21 cellular contexts compared by ENCODE assay signal in the genomic region with DNA sequence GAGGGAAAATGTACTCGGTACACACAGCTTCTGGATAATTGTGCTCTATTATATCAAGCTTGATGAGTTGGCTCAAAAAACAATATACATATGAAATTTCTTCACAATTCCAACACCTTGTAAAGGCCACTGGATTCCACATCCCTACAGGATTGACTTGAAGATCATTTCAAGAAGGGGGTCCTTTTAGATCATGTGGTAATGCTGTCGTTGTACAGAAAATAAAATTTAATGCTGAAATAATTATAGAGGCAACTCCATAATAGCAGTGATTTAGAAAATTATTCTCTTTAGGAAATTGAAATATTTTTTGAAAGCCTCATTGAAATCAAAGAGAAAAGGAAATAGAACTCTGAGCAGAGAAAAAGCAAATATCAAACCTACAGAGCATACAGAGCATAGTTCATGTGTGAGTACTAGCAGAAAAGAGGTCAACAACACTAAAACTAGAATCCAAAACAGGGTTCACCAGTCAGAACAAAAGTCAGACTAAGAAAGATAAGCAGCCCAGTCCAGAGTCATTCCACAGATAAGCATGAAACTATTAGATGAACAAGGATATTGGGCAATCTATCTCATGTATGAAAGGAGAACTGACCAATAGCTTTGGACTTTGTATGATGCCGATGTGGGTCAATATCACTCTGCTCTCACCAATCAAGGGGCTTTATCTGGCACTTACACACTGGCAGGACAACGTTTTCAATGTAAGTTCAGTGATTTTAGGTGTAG.
DNase-seq lines count a peak whose midpoint lies in the region; ATAC-seq, FAIRE-seq and TF ChIP-seq lines count a peak whose summit lies in the region.
"Had no signal": no experiment of that assay in that cellular context is flagged by ENCODE, and none has a peak within 500 bp of the region (broad histone marks: within the 10 kb centered on the region; RNA-seq: fewer than 3 reads in every experiment).

No MANE protein-coding gene starts in this region.

- H3K79me2 ChIP-seq in mammary epithelial cell (ENCODE audit: insufficient read depth, low read length) (no peaks in the 10 kb centered on the region), H1 (ENCODE audit: control insufficient read depth in 1 of 2, insufficient read depth in 2 of 2, low read length in 2 of 2) (no peaks in the 10 kb centered on the region), HepG2 (ENCODE audit: insufficient read depth, low read length) (no peaks in the 10 kb centered on the region)

- no peaks in the 10 kb centered on the region for H3K9me3 ChIP-seq in mammary epithelial cell (replicated peaks; ENCODE audit: insufficient read depth, low read length)
- H3K9me3 ChIP-seq in H1 (ENCODE audit: insufficient read depth in 2 of 2, low read depth in 1 of 2, low read length in 1 of 2), result no peaks in the 10 kb centered on the region
- no peaks in the 10 kb centered on the region for H3K9me3 ChIP-seq in HepG2 (ENCODE audit: low read length)
- H3K9me3 ChIP-seq: HAP-1 had no signal

- DNase-seq in mammary epithelial cell (no peak), MCF 10A (ENCODE audit: unreplicated experiment) (no peak), H1 (ENCODE audit: low read depth in 1 of 2, low spot score in 2 of 2) (no peak), HepG2 (ENCODE audit: low spot score) (peak; percentile 97), NCI-H2171 treated with DMSO at 0.1 percent for 48 hours (lab: John Stamatoyannopoulos, UW) (no peak)
- DNase-seq in activated T-cell treated with anti-CD3 and anti-CD28 coated beads, Interleukin-2, amount 50 U/mL, for 24 hours, result no peak
- DNase-seq: DMS 273 treated with DMSO at 0.1 percent for 48 hours, DND-41, NCI-H1105, NCI-H2081, NCI-H345, NCI-H524 treated with DMSO at 0.1 percent for 48 hours, Right ventricle myocardium superior had no signal

- no peak for TF ChIP-seq POLR2A in H1 (IDR thresholded peaks at IDR 0.05; ENCODE audit: control extremely low read depth in 1 of 2, low read depth in 2 of 2, low read length in 2 of 2)
- no peak; a peak in 1 of 4 replicates for TF ChIP-seq POLR2A in HepG2 (IDR thresholded peaks at IDR 0.05; ENCODE audit: insufficient read depth in 1 of 2, low read depth in 2 of 2, low read length in 2 of 2)

- H3K27ac ChIP-seq in mammary epithelial cell (ENCODE audit: insufficient read depth, low read depth, low read length) (peak overlapping the region; percentile 34), H1 (ENCODE audit: low read depth, low read length) (no peak overlapping the region), HepG2 (ENCODE audit: extremely low read length, insufficient read depth, low read length) (peak overlapping the region; percentile 96)
- H3K27ac ChIP-seq: 22Rv1, SK-N-MC had no signal

- H3K4me1 ChIP-seq in mammary epithelial cell (ENCODE audit: insufficient read depth, low read length), result peaks cover 13% of the 10 kb centered on the region
- no peaks in the 10 kb centered on the region for H3K4me1 ChIP-seq in H1 (replicated peaks in 1 of 4; ENCODE audit: control insufficient read depth in 3 of 4, insufficient read depth in 4 of 4, low read length in 3 of 4)
- peaks cover 70% of the 10 kb centered on the region for H3K4me1 ChIP-seq in HepG2 (ENCODE audit: insufficient read depth, low read length)
- H3K4me1 ChIP-seq: HAP-1 had no signal

- TF ChIP-seq EP300 in H1 (IDR thresholded peaks at IDR 0.05; ENCODE audit: borderline replicate concordance in 1 of 2, low read depth in 2 of 2, low read length in 2 of 2) (no peak), HepG2 (IDR thresholded peaks at IDR 0.05; ENCODE audit: low read depth in 2 of 2, low read length in 2 of 2) (peak in 1 of 2 experiments; percentile 96; a peak in 3 of 4 replicates), HepG2 (CRISPR knock-in tag; IDR thresholded peaks at IDR 0.05; ENCODE audit: borderline replicate concordance) (peak; percentile 74; the same call in 1 of the 2 replicates)

- POLR2A ChIA-PET in MCF 10A (lab: Yijun Ruan, JAX), result interaction anchor here (0.7 to 3.7 kb wide), 2 partner anchors 10 to 13 kb away, joined by 3 to 14 read pairs; no protein-coding TSS in a partner anchor
- POLR2A ChIA-PET in H1 (lab: Charles Lee; ENCODE audit: partially characterized antibody), result no interaction called here
- POLR2A ChIA-PET in HepG2 (lab: Yijun Ruan, JAX), result interaction anchor here (2.0 to 2.8 kb wide), 3 partner anchors 13 to 80 kb away, joined by 11 to 20 read pairs (median 11); a partner anchor contains a TSS

- no peak overlapping the region for H3K14ac ChIP-seq in H1 (ENCODE audit: insufficient read length)

- H3K27ac Mint-ChIP-seq in MCF 10A (ENCODE audit: low read depth, unreplicated experiment), result no peak overlapping the region
- no peak overlapping the region for H3K27ac Mint-ChIP-seq in activated T-cell treated with anti-CD3 and anti-CD28 coated beads, Interleukin-2, amount 50 U/mL, for 24 hours
- H3K27ac Mint-ChIP-seq: B cell had no signal

- TF ChIP-seq RAD21 in H1 (IDR thresholded peaks at IDR 0.05 in 1 of 2, conservative IDR thresholded peaks at IDR 0.05 in 1 of 2; ENCODE audit: low read depth in 2 of 2, low read length in 2 of 2), result no peak
- 0 out of 2 replicates have a peak, but pooled peaks have one; percentile 20 for TF ChIP-seq RAD21 in HepG2 (CRISPR knock-in tag; IDR thresholded peaks at IDR 0.05)

- no TSS peak for BruUV-seq in mammary epithelial cell (replicated peaks; lab: Mats Ljungman, UMichigan)
- no TSS peak for BruUV-seq in MCF 10A (replicated peaks; lab: Mats Ljungman, UMichigan)
- BruUV-seq in HepG2 (replicated peaks; lab: Mats Ljungman, UMichigan), result TSS peak; percentile 99

- no peaks in the 10 kb centered on the region for H3K9me3 Mint-ChIP-seq in MCF 10A (ENCODE audit: unreplicated experiment)
- peaks cover 3% of the 10 kb centered on the region for H3K9me3 Mint-ChIP-seq in activated T-cell treated with anti-CD3 and anti-CD28 coated beads, Interleukin-2, amount 50 U/mL, for 24 hours

- H3K23me2 ChIP-seq in H1 (ENCODE audit: low read depth, low read length), result no peaks in the 10 kb centered on the region

- ATAC-seq in HepG2, result peak; percentile 99
- ATAC-seq in GM18868 (IDR thresholded peaks at IDR 0.05; ENCODE audit: unreplicated experiment), result no peak
- no peak for ATAC-seq in GM19397 (IDR thresholded peaks at IDR 0.05; ENCODE audit: unreplicated experiment)

- no peak overlapping the region for H2AK5ac ChIP-seq in H1 (ENCODE audit: low read depth, low read length)

- no peak overlapping the region for H2BK120ac ChIP-seq in H1 (replicated peaks; ENCODE audit: low read depth, low read length)

- H3K23ac ChIP-seq in H1 (ENCODE audit: insufficient read length), result no peak overlapping the region

- intact Hi-C loops in mammary epithelial cell (cut with micrococcal nuclease), result no loop called here
- intact Hi-C loops in MCF 10A (cut with micrococcal nuclease), result no loop called here
- intact Hi-C loops in HepG2 (cut with micrococcal nuclease; ENCODE audit: unreplicated experiment), result loop anchor here (1.0 to 5.0 kb wide), 2 partner anchors 36 to 79 kb away; no protein-coding TSS in a partner anchor

- H4K5ac ChIP-seq in H1 (ENCODE audit: insufficient read length, low read depth, low read length), result no peak overlapping the region

- dilution Hi-C loops in mammary epithelial cell (cut with HindIII; ENCODE audit: low sequenced_read_pairs), result no loop called here

- in situ Hi-C loops in mammary epithelial cell (cut with MboI; ENCODE audit: low sequenced_read_pairs in 2 of 2) (no loop called here), HepG2 (cut with HindIII; ENCODE audit: extremely low pct_ligation_motif_present, low pct_unique_long_range_greater_than_20kb) (no loop called here)

- CTCF ChIA-PET in mammary epithelial cell (lab: Charles Lee; ENCODE audit: low non-redundant PET), result no interaction called here
- CTCF ChIA-PET in MCF 10A (lab: Yijun Ruan, JAX), result no interaction called here
- CTCF ChIA-PET in H1 (lab: Charles Lee; ENCODE audit: partially characterized antibody), result no interaction called here
- CTCF ChIA-PET in HepG2 (lab: Yijun Ruan, JAX; ENCODE audit: low intra/inter-chr PET ratio, low total read pairs), result no interaction called here

- H4K20me1 ChIP-seq in mammary epithelial cell (ENCODE audit: insufficient read depth, low read length), result no peaks in the 10 kb centered on the region
- H4K20me1 ChIP-seq in H1 (replicated peaks in 1 of 2; ENCODE audit: control insufficient read depth in 1 of 2, insufficient read depth in 2 of 2, low read length in 2 of 2), result no peaks in the 10 kb centered on the region
- H4K20me1 ChIP-seq in HepG2 (ENCODE audit: insufficient read depth, low read length), result no peaks in the 10 kb centered on the region

- peaks cover 5% of the 10 kb centered on the region for H3K4me1 Mint-ChIP-seq in MCF 10A (ENCODE audit: insufficient read depth, unreplicated experiment)
- H3K4me1 Mint-ChIP-seq in activated T-cell treated with anti-CD3 and anti-CD28 coated beads, Interleukin-2, amount 50 U/mL, for 24 hours (ENCODE audit: low read depth), result no peaks in the 10 kb centered on the region
- H3K4me1 Mint-ChIP-seq: B cell had no signal

- H3K4me3 ChIP-seq in mammary epithelial cell (replicated peaks in 1 of 3; ENCODE audit: insufficient read depth in 1 of 3, low read depth in 2 of 3, low read length in 3 of 3) (no peak overlapping the region), H1 (ENCODE audit: extremely low read depth in 1 of 4, insufficient read depth in 2 of 4, low read depth in 3 of 4, low read length in 4 of 4) (no peak overlapping the region), HepG2 (replicated peaks in 1 of 3; ENCODE audit: insufficient read depth in 1 of 3, low read depth in 2 of 3, low read length in 3 of 3) (peak overlapping the region in 2 of 3 experiments; percentile 38 to 51; a peak in 3 of 6 replicates)
- H3K4me3 ChIP-seq: HAP-1, SK-N-MC had no signal

- H4K8ac ChIP-seq in H1 (ENCODE audit: extremely low read depth, insufficient read depth, low read length), result no peak overlapping the region

- no peaks in the 10 kb centered on the region for H3K36me3 Mint-ChIP-seq in MCF 10A (ENCODE audit: insufficient read depth, unreplicated experiment)
- no peaks in the 10 kb centered on the region for H3K36me3 Mint-ChIP-seq in activated T-cell treated with anti-CD3 and anti-CD28 coated beads, Interleukin-2, amount 50 U/mL, for 24 hours (ENCODE audit: low read depth)

- H3K27me3 ChIP-seq in mammary epithelial cell (ENCODE audit: insufficient read depth, low read length) (no peaks in the 10 kb centered on the region), H1 (replicated peaks in 1 of 4; ENCODE audit: control insufficient read depth in 3 of 4, extremely low read depth in 1 of 4, insufficient read depth in 3 of 4, low read length in 3 of 4) (peaks cover 0 to 1% (median 0%) of the 10 kb centered on the region in 4 experiments; a peak in 1 of 7 replicates), HepG2 (ENCODE audit: control insufficient read depth in 1 of 2, insufficient read depth in 2 of 2, low read length in 2 of 2) (no peaks in the 10 kb centered on the region)

- H3K27me3 Mint-ChIP-seq in MCF 10A (ENCODE audit: insufficient read depth, unreplicated experiment), result no peaks in the 10 kb centered on the region
- H3K27me3 Mint-ChIP-seq in activated T-cell treated with anti-CD3 and anti-CD28 coated beads, Interleukin-2, amount 50 U/mL, for 24 hours, result peaks cover 9% of the 10 kb centered on the region
- H3K27me3 Mint-ChIP-seq: B cell had no signal

- H3K36me3 ChIP-seq in mammary epithelial cell (ENCODE audit: insufficient read depth, low read length) (no peaks in the 10 kb centered on the region), H1 (ENCODE audit: control insufficient read depth in 2 of 4, insufficient read depth in 4 of 4, low read length in 3 of 4) (no peaks in the 10 kb centered on the region), HepG2 (replicated peaks in 1 of 2; ENCODE audit: control insufficient read depth in 1 of 2, insufficient read depth in 2 of 2, low read length in 2 of 2) (no peaks in the 10 kb centered on the region)
- H3K36me3 ChIP-seq: HAP-1 had no signal

- H4K91ac ChIP-seq in H1 (replicated peaks; ENCODE audit: insufficient read length, low read length), result no peak overlapping the region

- no peak overlapping the region for H3K4ac ChIP-seq in H1 (replicated peaks; ENCODE audit: insufficient read length, low read depth, low read length)

- no peak overlapping the region for H2BK5ac ChIP-seq in H1 (ENCODE audit: low read depth, low read length)

- no peak for TF ChIP-seq CTCF in mammary epithelial cell (conservative IDR thresholded peaks at IDR 0.05 in 1 of 2, IDR thresholded peaks at IDR 0.05 in 1 of 2; ENCODE audit: extremely low read depth in 1 of 2, insufficient read depth in 1 of 2, low read depth in 1 of 2, low read length in 2 of 2)
- TF ChIP-seq CTCF in MCF 10A (IDR thresholded peaks at IDR 0.05; ENCODE audit: unreplicated experiment), result no peak
- TF ChIP-seq CTCF in H1 (IDR thresholded peaks at IDR 0.05; ENCODE audit: control extremely low read depth in 1 of 3, insufficient read depth in 1 of 3, low read depth in 1 of 3, low read length in 3 of 3), result no peak
- TF ChIP-seq CTCF in HepG2 (CRISPR knock-in tag; IDR thresholded peaks at IDR 0.05), result no peak

- no peak overlapping the region for H2BK12ac ChIP-seq in H1 (ENCODE audit: low read depth, low read length)

- FAIRE-seq in H1 (lab: Jason Lieb, UNC), result no peak
- peak; percentile 94 for FAIRE-seq in HepG2 (lab: Jason Lieb, UNC)
- FAIRE-seq: G401.6, HTR-8/SVneo had no signal

- no peak overlapping the region for H2BK20ac ChIP-seq in H1 (ENCODE audit: low read length)

- H3K4me2 ChIP-seq in mammary epithelial cell (ENCODE audit: insufficient read depth, low read depth, low read length) (peak overlapping the region; percentile 47), H1 (ENCODE audit: insufficient read depth in 1 of 2, low read depth in 2 of 2, low read length in 2 of 2) (no peak overlapping the region), HepG2 (ENCODE audit: low read depth, low read length) (peak overlapping the region; percentile 73)

- H3K9ac ChIP-seq in mammary epithelial cell (ENCODE audit: insufficient read depth, low read length), result no peak overlapping the region
- H3K9ac ChIP-seq in H1 (replicated peaks in 1 of 4; ENCODE audit: extremely low read depth in 1 of 4, low read depth in 3 of 4, low read length in 3 of 4), result no peak overlapping the region
- H3K9ac ChIP-seq in HepG2 (ENCODE audit: insufficient read depth, low read depth, low read length), result peak overlapping the region; percentile 65

- H2AFZ ChIP-seq in mammary epithelial cell (ENCODE audit: low read depth, low read length) (no peak overlapping the region), H1 (ENCODE audit: low read length) (0 out of 2 replicates have a peak overlapping the region, but pooled peaks have one; percentile 73), HepG2 (ENCODE audit: low read length) (no peak overlapping the region)

- no peak overlapping the region for H2BK15ac ChIP-seq in H1 (ENCODE audit: low read length)

- no peak overlapping the region for H3K4me3 Mint-ChIP-seq in MCF 10A (ENCODE audit: unreplicated experiment)
- no peak overlapping the region for H3K4me3 Mint-ChIP-seq in activated T-cell treated with anti-CD3 and anti-CD28 coated beads, Interleukin-2, amount 50 U/mL, for 24 hours
- H3K4me3 Mint-ChIP-seq: B cell had no signal

- no peak overlapping the region for H3K18ac ChIP-seq in H1 (ENCODE audit: extremely low read depth, low read length)

- H3K79me1 ChIP-seq in H1 (ENCODE audit: low read depth, low read length), result no peaks in the 10 kb centered on the region

- 75% methylated on average over 4 of the region's 4 CpGs for WGBS in mammary epithelial cell (ENCODE audit: low coverage, missing lambda C conversion rate)
- 86% methylated on average over 4 of the region's 4 CpGs; no CpG with 5 or more reads in 1 of the 2 experiments for WGBS in H1 (ENCODE audit: extremely low coverage in 1 of 2, insufficient coverage in 1 of 2, insufficient read length in 1 of 2, insufficient replicate concordance in 2 of 2, low coverage in 1 of 2, low lambda C conversion rate in 2 of 2, missing lambda C conversion rate in 1 of 2), 2 experiments
- WGBS in HepG2 (ENCODE audit: low lambda C conversion rate), result 0% methylated on average over 4 of the region's 4 CpGs

- no peak overlapping the region for H3K56ac ChIP-seq in H1 (replicated peaks; ENCODE audit: insufficient read length, low read depth, low read length)

Comparison
In these comparisons a context has a peak if more than half of its experiments do, and no peak if none do; other contexts are left out.
1. H3K4me2 ChIP-seq: peak in mammary epithelial cell (single experiment) and HepG2 (single experiment); none in H1 (0 of 2).
2. H3K4me3 ChIP-seq: peak in HepG2 (2 of 3); none in mammary epithelial cell (0 of 3) and H1 (0 of 4).